ENCODE assay signal across 26 cellular contexts in the genomic region with DNA sequence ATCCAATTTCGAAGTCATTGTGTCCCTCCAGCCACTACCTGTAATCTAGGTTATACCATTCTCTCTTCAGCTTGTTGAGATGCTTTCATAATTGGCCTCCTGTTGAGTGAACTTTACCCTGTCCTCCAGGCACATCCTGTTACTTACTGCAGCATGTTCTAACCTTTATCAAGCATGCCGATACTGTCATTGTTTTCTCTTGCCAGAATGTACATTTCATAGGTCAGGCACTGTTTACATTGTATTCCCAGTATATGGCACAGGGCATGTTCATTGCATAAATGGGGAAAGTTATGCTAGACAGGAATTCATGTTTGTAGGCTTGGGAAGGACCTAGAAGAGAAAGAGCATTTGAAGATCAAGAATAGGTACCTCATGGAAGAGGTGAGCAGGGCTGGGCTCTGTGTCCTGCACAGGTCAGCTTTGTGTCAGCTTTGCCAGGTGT. TPM values are rescaled to one million over a fixed set of nuclear protein-coding genes. Genes with fewer than 3 reads are reported as not detected.
DNase-seq lines count a peak whose midpoint lies in the region; ATAC-seq, FAIRE-seq and TF ChIP-seq lines count a peak whose summit lies in the region.
"Had no signal": no experiment of that assay in that cellular context is flagged by ENCODE, and none has a peak within 500 bp of the region (broad histone marks: within the 10 kb centered on the region; RNA-seq: fewer than 3 reads in every experiment).

No MANE protein-coding gene starts in this region.

- H3K4me1 Mint-ChIP-seq in Calu3 (ENCODE audit: low read depth, unreplicated experiment) (peaks cover 72% of the 10 kb centered on the region), nephron progenitor cell (peaks cover 29% of the 10 kb centered on the region)
- H3K4me1 Mint-ChIP-seq: nephron; stimulated activated naive B cell treated with anti-CD40 and anti-IgM and Interleukin-4, amounts not matched to agents 10 μg/mL and 1 μg/mL and 100 μg/mL, for 72 hours had no signal

- H3K4me2 ChIP-seq in mesendoderm (ENCODE audit: low read length), result no peak overlapping the region

- WGBS in mesendoderm (ENCODE audit: extremely low coverage, insufficient coverage, low lambda C conversion rate), result no CpG with 5 or more reads among the region's 2 CpGs

- no peak overlapping the region for H3K4ac ChIP-seq in mesendoderm (ENCODE audit: low read depth, low read length)

- CTCF ChIA-PET in Calu3 (lab: Charles Lee), result no interaction called here
- CTCF ChIA-PET in A673 (lab: Charles Lee), result no interaction called here

- no peak overlapping the region for H2AK5ac ChIP-seq in mesendoderm (ENCODE audit: low read length)

- H3K9me3 Mint-ChIP-seq in Calu3 (ENCODE audit: low read depth, unreplicated experiment) (no peaks in the 10 kb centered on the region), nephron progenitor cell (no peaks in the 10 kb centered on the region)
- H3K9me3 Mint-ChIP-seq: CD4-positive, alpha-beta memory T cell; nephron; stimulated activated naive B cell treated with anti-CD40 and anti-IgM and Interleukin-4, amounts not matched to agents 10 μg/mL and 1 μg/mL and 100 μg/mL, for 72 hours had no signal

- H4K8ac ChIP-seq in mesendoderm (ENCODE audit: low read depth, low read length), result no peak overlapping the region

- no peak overlapping the region for H2BK5ac ChIP-seq in mesendoderm (ENCODE audit: low read length)

- DNase-seq in Calu3 (no peak), NCI-H146 (lab: John Stamatoyannopoulos, UW) (peak; percentile 63), bronchial epithelial cell (ENCODE audit: low read depth) (peak; percentile 75), mesendoderm (peak; percentile 74), A673 (ENCODE audit: low spot score) (no peak), nephron progenitor cell (no peak), Kasumi-1 (lab: John Stamatoyannopoulos, UW) (no peak)
- DNase-seq: activated CD8-positive, alpha-beta T cell treated with anti-CD3 and anti-CD28 coated beads, Interleukin-2, amount 10 ng/mL, durations not matched to agents 7 days and 5 days; activated naive CD4-positive, alpha-beta T cell; activated T-cell treated with anti-CD3 and anti-CD28 coated beads, Interleukin-2, amount 50 U/mL, for 1 hour; CD4-positive, alpha-beta memory T cell; KG1; mesenchymal stem cell; NCI-H2029 treated with DMSO at 0.1 percent for 48 hours; NCI-H82; stimulated activated CD4-positive, alpha-beta T cell treated with anti-CD3 and anti-CD28 coated beads, Interleukin-1b, Interleukin-23, amount 100 ng/mL, for 48 hours; stimulated activated naive B cell treated with anti-CD40 and anti-IgM and Interleukin-4, amounts not matched to agents 10 μg/mL and 1 μg/mL and 100 μg/mL, for 72 hours; thyroid gland had no signal

- no peaks in the 10 kb centered on the region for H3K27me3 ChIP-seq in bronchial epithelial cell (ENCODE audit: control insufficient read depth, insufficient read depth, low read length)
- no peaks in the 10 kb centered on the region for H3K27me3 ChIP-seq in mesendoderm (ENCODE audit: insufficient read depth, low read length, poor library complexity)
- no peaks in the 10 kb centered on the region for H3K27me3 ChIP-seq in A673 (replicated peaks; ENCODE audit: insufficient read depth, low read depth, low read length, poor library complexity)
- H3K27me3 ChIP-seq: esophagus muscularis mucosa, gastroesophageal sphincter, thyroid gland had no signal

- no peaks in the 10 kb centered on the region for H3K79me1 ChIP-seq in mesendoderm (ENCODE audit: low read length)

- no peak for ATAC-seq in GM18907 (IDR thresholded peaks at IDR 0.05; ENCODE audit: unreplicated experiment)
- ATAC-seq: activated CD4-positive, CD25-positive, alpha-beta regulatory T cell treated with anti-CD3 and anti-CD28 coated beads, Interleukin-2, amount 50 U/mL, for 24 hours; activated CD8-positive, alpha-beta T cell treated with anti-CD3 and anti-CD28 coated beads, Interleukin-2, amount 10 ng/mL, durations not matched to agents 7 days and 5 days; gastroesophageal sphincter; stimulated activated naive B cell treated with anti-CD40 and anti-IgM and Interleukin-4, amounts not matched to agents 10 μg/mL and 1 μg/mL and 100 μg/mL, for 72 hours had no signal

- H3K27ac ChIP-seq in mesendoderm (ENCODE audit: low read depth, low read length) (no peak overlapping the region), A673 (ENCODE audit: low read depth, low read length, poor library complexity, severe bottlenecking) (no peak overlapping the region)
- H3K27ac ChIP-seq: esophagus muscularis mucosa, gastroesophageal sphincter, thyroid gland had no signal

- H2BK15ac ChIP-seq in mesendoderm (replicated peaks; ENCODE audit: low read depth), result no peak overlapping the region

- H3K27me3 Mint-ChIP-seq in Calu3 (ENCODE audit: unreplicated experiment) (no peaks in the 10 kb centered on the region), nephron progenitor cell (ENCODE audit: low read depth, poor library complexity) (no peaks in the 10 kb centered on the region)

- H3K4me3 Mint-ChIP-seq in Calu3 (ENCODE audit: low read depth, unreplicated experiment) (peak overlapping the region; percentile 39), nephron progenitor cell (no peak overlapping the region)
- H3K4me3 Mint-ChIP-seq: activated CD8-positive, alpha-beta T cell treated with anti-CD3 and anti-CD28 coated beads, Interleukin-2, amount 10 ng/mL, durations not matched to agents 7 days and 5 days; CD4-positive, alpha-beta memory T cell; nephron; stimulated activated naive B cell treated with anti-CD40 and anti-IgM and Interleukin-4, amounts not matched to agents 10 μg/mL and 1 μg/mL and 100 μg/mL, for 72 hours had no signal

- no peak for TF ChIP-seq CTCF in Calu3 (IDR thresholded peaks at IDR 0.05; ENCODE audit: unreplicated experiment)
- TF ChIP-seq CTCF in bronchial epithelial cell (IDR thresholded peaks at IDR 0.05; ENCODE audit: insufficient read depth, low read length, severe bottlenecking), result no peak
- no peak for TF ChIP-seq CTCF in A673 (conservative IDR thresholded peaks at IDR 0.05; ENCODE audit: low read depth, low read length)
- TF ChIP-seq CTCF in nephron progenitor cell (IDR thresholded peaks at IDR 0.05), result no peak

- H3K36me3 Mint-ChIP-seq in Calu3 (ENCODE audit: insufficient read depth, unreplicated experiment) (peaks cover 6% of the 10 kb centered on the region), nephron progenitor cell (ENCODE audit: low read depth) (peaks cover 39% of the 10 kb centered on the region)
- H3K36me3 Mint-ChIP-seq: CD4-positive, alpha-beta memory T cell; stimulated activated naive B cell treated with anti-CD40 and anti-IgM and Interleukin-4, amounts not matched to agents 10 μg/mL and 1 μg/mL and 100 μg/mL, for 72 hours had no signal

- BruUV-seq in Calu3 (replicated peaks; lab: Mats Ljungman, UMichigan) (no TSS peak), A673 (replicated peaks; lab: Mats Ljungman, UMichigan) (no TSS peak)

- peaks cover 14% of the 10 kb centered on the region for H3K4me1 ChIP-seq in mesendoderm (ENCODE audit: control insufficient read depth, low read depth, low read length)
- no peaks in the 10 kb centered on the region for H3K4me1 ChIP-seq in A673 (ENCODE audit: insufficient read depth, low read length, poor library complexity, severe bottlenecking)
- H3K4me1 ChIP-seq: gastroesophageal sphincter had no signal

- no peak overlapping the region for H4K5ac ChIP-seq in mesendoderm (ENCODE audit: low read length)

- H3K23ac ChIP-seq in mesendoderm (ENCODE audit: low read length), result no peak overlapping the region

- H3K9me3 ChIP-seq in A673 (ENCODE audit: low read depth, low read length, poor library complexity, severe bottlenecking), result no peaks in the 10 kb centered on the region
- H3K9me3 ChIP-seq: esophagus muscularis mucosa, gastroesophageal sphincter, thyroid gland had no signal

- POLR2A ChIA-PET in A673 (lab: Charles Lee; ENCODE audit: low non-redundant PET), result no interaction called here

- H3K27ac Mint-ChIP-seq in Calu3 (ENCODE audit: unreplicated experiment) (peak overlapping the region; percentile 67), nephron progenitor cell (no peak overlapping the region)
- H3K27ac Mint-ChIP-seq: activated CD8-positive, alpha-beta T cell treated with anti-CD3 and anti-CD28 coated beads, Interleukin-2, amount 10 ng/mL, durations not matched to agents 7 days and 5 days; CD4-positive, alpha-beta memory T cell; nephron; stimulated activated naive B cell treated with anti-CD40 and anti-IgM and Interleukin-4, amounts not matched to agents 10 μg/mL and 1 μg/mL and 100 μg/mL, for 72 hours had no signal

- no peak overlapping the region for H2BK120ac ChIP-seq in mesendoderm (ENCODE audit: low read depth, low read length)

- H3K4me3 ChIP-seq in bronchial epithelial cell (ENCODE audit: low read depth, low read length) (no peak overlapping the region), mesendoderm (ENCODE audit: low read length) (no peak overlapping the region), A673 (ENCODE audit: low read depth, low read length, poor library complexity, severe bottlenecking) (no peak overlapping the region)
- H3K4me3 ChIP-seq: esophagus muscularis mucosa, gastroesophageal sphincter, SK-N-MC, thyroid gland had no signal

- no peaks in the 10 kb centered on the region for H3K36me3 ChIP-seq in bronchial epithelial cell (ENCODE audit: control insufficient read depth, insufficient read depth, low read length)
- H3K36me3 ChIP-seq in mesendoderm (ENCODE audit: control insufficient read depth, insufficient read depth, low read length), result no peaks in the 10 kb centered on the region
- no peaks in the 10 kb centered on the region for H3K36me3 ChIP-seq in A673 (ENCODE audit: insufficient read depth, low read length, poor library complexity, severe bottlenecking)
- H3K36me3 ChIP-seq: esophagus muscularis mucosa, gastroesophageal sphincter, thyroid gland had no signal

- H3K56ac ChIP-seq in mesendoderm (ENCODE audit: low read length), result no peak overlapping the region

- no peak overlapping the region for H3K9ac ChIP-seq in mesendoderm (ENCODE audit: low read length)

- intact Hi-C loops in Calu3 (cut with micrococcal nuclease; ENCODE audit: unreplicated experiment), result no loop called here
- intact Hi-C loops in A673 (cut with micrococcal nuclease; ENCODE audit: unreplicated experiment), result no loop called here

- FAIRE-seq in bronchial epithelial cell (lab: Jason Lieb, UNC), result no peak
- FAIRE-seq: GM12892, H1 had no signal

- no peak overlapping the region for H3K18ac ChIP-seq in mesendoderm (ENCODE audit: low read length)

- H3K79me2 ChIP-seq in mesendoderm (ENCODE audit: control insufficient read depth, insufficient read depth, low read length), result peaks cover 82% of the 10 kb centered on the region

RNA-seq across cellular contexts. Expression of a gene that starts 10.2 kb away (rescaled TPM):
- 51.7 and 55.1 TPM in 2 replicates for total RNA-seq in Calu3 (2022)
- total RNA-seq in bronchial epithelial cell, result 27.9 and 43.5 TPM in 2 replicates
- polyA plus RNA-seq in mesendoderm (2013, experiment 1 of 2), result 93.6 TPM
- polyA plus RNA-seq in mesendoderm (2013, experiment 2 of 2), result 93.9 TPM
- total RNA-seq in A673 (2021), result 15.2 and 17.7 TPM in 2 replicates

Comparison
In these comparisons a context has a peak if more than half of its experiments do, and no peak if none do; other contexts are left out.
1. DNase-seq: peak in NCI-H146 (single experiment), bronchial epithelial cell (single experiment) and mesendoderm (single experiment); none in Calu3 (single experiment), A673 (single experiment), nephron progenitor cell (single experiment) and Kasumi-1 (0 of 2).